28 cellular contexts compared by ENCODE assay signal in genomic region chr15:50233192-50233736, GRCh38. TPM values are rescaled to one million over a fixed set of nuclear protein-coding genes. Genes with fewer than 3 reads are reported as not detected.
"Had no signal": no experiment of that assay in that cellular context is flagged by ENCODE, and none has a peak within 500 bp of the region (broad histone marks: within the 10 kb centered on the region; RNA-seq: fewer than 3 reads in every experiment).

No MANE protein-coding gene starts in this region.

- ATAC-seq: esophagus mucosa; gastrocnemius medialis; heart left ventricle; naive thymus-derived CD8-positive, alpha-beta T cell; sciatic nerve; stimulated activated effector memory CD8-positive, alpha-beta T cell treated with anti-CD3 and anti-CD28 coated beads, Interleukin-12 subunit alpha, Interleukin-12 subunit beta, amount 100 ng/mL, for 72 hours had no signal

- DNase-seq: cerebellar nuclear complex; dorsolateral prefrontal cortex; effector CD4-positive, alpha-beta T cell; foreskin fibroblast; gastrocnemius medialis; heart left ventricle; naive thymus-derived CD8-positive, alpha-beta T cell; nephron progenitor cell; occipital lobe; ovary; posterior cingulate gyrus; stimulated activated CD4-positive, alpha-beta T cell treated with anti-CD3 and anti-CD28 coated beads, Interleukin-2, amount 100 ng/mL, for 24 hours; stimulated activated CD4-positive, alpha-beta T cell treated with anti-CD3 and anti-CD28 coated beads, Interleukin-4, amount 100 ng/mL, for 24 hours; stimulated activated naive CD4-positive, alpha-beta T cell treated with Interleukin-2 at 50 U/mL for 16 hours; stomach; thyroid gland had no signal

- H3K9me3 ChIP-seq: gastrocnemius medialis, heart left ventricle, ovary, stomach, thyroid gland had no signal

- H3K9me3 Mint-ChIP-seq: memory B cell; naive thymus-derived CD8-positive, alpha-beta T cell; nephron progenitor cell; stimulated activated effector memory CD8-positive, alpha-beta T cell treated with anti-CD3 and anti-CD28 coated beads, Interleukin-12 subunit alpha, Interleukin-12 subunit beta, amount 100 ng/mL, for 72 hours; type B pancreatic cell had no signal

- H3K4me3 Mint-ChIP-seq: memory B cell; naive thymus-derived CD8-positive, alpha-beta T cell; nephron progenitor cell; stimulated activated effector memory CD8-positive, alpha-beta T cell treated with anti-CD3 and anti-CD28 coated beads, Interleukin-12 subunit alpha, Interleukin-12 subunit beta, amount 100 ng/mL, for 72 hours; type B pancreatic cell had no signal

- H3K4me2 ChIP-seq: hepatocyte had no signal

- H3K27me3 Mint-ChIP-seq: memory B cell; naive thymus-derived CD8-positive, alpha-beta T cell; type B pancreatic cell had no signal

- H3K27ac Mint-ChIP-seq: memory B cell; naive thymus-derived CD8-positive, alpha-beta T cell; nephron progenitor cell; stimulated activated effector memory CD8-positive, alpha-beta T cell treated with anti-CD3 and anti-CD28 coated beads, Interleukin-12 subunit alpha, Interleukin-12 subunit beta, amount 100 ng/mL, for 72 hours; type B pancreatic cell had no signal

- H3K79me2 ChIP-seq: hepatocyte had no signal

- H3K36me3 ChIP-seq: gastrocnemius medialis, heart left ventricle, ovary, stomach, thyroid gland had no signal

- H3K4me1 Mint-ChIP-seq: memory B cell; nephron progenitor cell; stimulated activated effector memory CD8-positive, alpha-beta T cell treated with anti-CD3 and anti-CD28 coated beads, Interleukin-12 subunit alpha, Interleukin-12 subunit beta, amount 100 ng/mL, for 72 hours had no signal

- H3K36me3 Mint-ChIP-seq: memory B cell; naive thymus-derived CD8-positive, alpha-beta T cell; type B pancreatic cell had no signal

- H3K27me3 ChIP-seq: dorsolateral prefrontal cortex, gastrocnemius medialis, heart left ventricle, hepatocyte, ovary, stomach, thyroid gland had no signal

- H3K27ac ChIP-seq: dorsolateral prefrontal cortex, epithelial cell of prostate, gastrocnemius medialis, heart left ventricle, hepatocyte, ovary, stomach, thyroid gland had no signal

- H2AFZ ChIP-seq: hepatocyte had no signal

- H3K4me3 ChIP-seq: dorsolateral prefrontal cortex, gastrocnemius medialis, heart left ventricle, hepatocyte, lung, ovary, stomach, thyroid gland had no signal

- H3K4me1 ChIP-seq: gastrocnemius medialis, heart left ventricle, stomach had no signal

RNA-seq across cellular contexts. Expression of gene HDC, which starts 32.3 kb away (rescaled TPM):
- total RNA-seq: hepatocyte; kidney epithelial cell; myocyte; naive thymus-derived CD8-positive, alpha-beta T cell; occipital lobe; pulmonary artery endothelial cell; temporal lobe had no signal
- polyA plus RNA-seq: hepatocyte; naive thymus-derived CD8-positive, alpha-beta T cell had no signal

RNA-seq across cellular contexts. Expression of gene SLC27A2, which starts 51.3 kb away (rescaled TPM):
- total RNA-seq: myocyte, pulmonary artery endothelial cell had no signal
